Comparison of ENCODE assay signal across 21 cellular contexts in the genomic region with DNA sequence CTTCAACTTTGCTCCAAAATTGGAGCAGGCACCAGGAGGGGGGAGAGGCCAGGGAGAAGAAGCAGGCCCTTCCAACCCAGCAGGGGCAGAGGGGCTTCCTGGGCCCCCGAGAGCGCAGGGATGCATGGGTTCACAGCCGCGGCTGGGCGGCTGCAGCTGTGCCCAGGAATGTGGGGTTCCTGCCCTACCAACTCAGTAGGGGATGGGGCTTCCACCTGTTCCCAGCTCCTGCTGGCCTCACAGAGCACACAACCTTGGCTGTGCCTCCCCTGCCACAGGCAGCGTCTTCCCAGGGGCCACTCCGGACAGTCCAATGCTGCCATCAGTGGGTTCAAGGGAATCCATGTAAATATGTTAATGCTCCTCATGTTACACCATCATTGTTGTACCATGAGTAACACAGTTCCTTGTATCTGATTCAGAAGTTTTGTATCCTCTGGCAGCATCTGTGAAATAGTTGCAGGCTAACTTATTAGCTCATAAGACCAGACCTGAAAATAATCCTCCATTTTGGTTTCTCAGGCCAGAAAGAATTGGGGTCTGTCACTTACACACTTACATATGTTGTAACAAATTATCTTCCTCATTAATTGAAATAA. TPM values are rescaled to one million over a fixed set of nuclear protein-coding genes. Genes with fewer than 3 reads are reported as not detected.
A peak's percentile ranks its signal among the peaks of the same experiment; 100 is the strongest.
DNase-seq lines count a peak whose midpoint lies in the region; TF ChIP-seq lines count a peak whose summit lies in the region.
"Had no signal": no experiment of that assay in that cellular context is flagged by ENCODE, and none has a peak within 500 bp of the region (broad histone marks: within the 10 kb centered on the region; RNA-seq: fewer than 3 reads in every experiment).

No MANE protein-coding gene starts in this region.

- no peak for TF ChIP-seq EP300 in tibial nerve (IDR thresholded peaks at IDR 0.05)

- no peak for TF ChIP-seq CTCF in tibial nerve (IDR thresholded peaks at IDR 0.05)

- in situ Hi-C loops in KBM-7 (cut with MboI; ENCODE audit: low pct_unique_long_range_greater_than_20kb, low sequenced_read_pairs), result no loop called here

- H4K20me1 ChIP-seq in BLaER1 treated with 17β-estradiol and CSF1 and Interleukin-3, amounts not matched to agents 10 nM and 100 nM, result no peaks in the 10 kb centered on the region

- H3K36me3 ChIP-seq in BLaER1 treated with 17β-estradiol and CSF1 and Interleukin-3, amounts not matched to agents 10 nM and 100 nM, result no peaks in the 10 kb centered on the region
- no peaks in the 10 kb centered on the region for H3K36me3 ChIP-seq in SJCRH30
- H3K36me3 ChIP-seq in tibial nerve, result no peaks in the 10 kb centered on the region
- H3K36me3 ChIP-seq: BE2C, gastroesophageal sphincter, pancreas, sigmoid colon, vagina had no signal

- no peak overlapping the region for H3K4me3 ChIP-seq in BLaER1 treated with 17β-estradiol and CSF1 and Interleukin-3, amounts not matched to agents 10 nM and 100 nM
- H3K4me3 ChIP-seq in SJCRH30 (no peak overlapping the region), tibial nerve (no peak overlapping the region)
- H3K4me3 ChIP-seq: gastroesophageal sphincter, pancreas, sigmoid colon, vagina had no signal

- DNase-seq in SJCRH30 (peak; percentile 66 to 76), fibroblast of gingiva (ENCODE audit: low read depth) (peak; percentile 38), renal cortical epithelial cell (ENCODE audit: low read depth) (peak; percentile 70), KBM-7 (no peak), tibial nerve (ENCODE audit: low spot score in 2 of 2) (no peak), T-helper 1 cell (no peak), NCI-H82 (lab: John Stamatoyannopoulos, UW) (no peak)
- DNase-seq: activated B cell treated with CpG ODN at 0.5 μM for 24 hours; activated CD8-positive, alpha-beta T cell treated with anti-CD3 and anti-CD28 coated beads, Interleukin-2, amount 10 ng/mL, durations not matched to agents 7 days and 5 days; activated T-cell treated with anti-CD3 and anti-CD28 coated beads, Interleukin-2, amount 50 U/mL, for 72 hours; BE2C; DMS 273 treated with DMSO at 0.1 percent for 48 hours; effector CD4-positive, alpha-beta T cell; NCI-H1436; NK-92 treated with Interleukin-12 subunit alpha and Interleukin-12 subunit beta, amount 100 ng/mL, for 24 hours; pancreas; sigmoid colon; stimulated activated CD4-positive, alpha-beta T cell treated with anti-CD3 and anti-CD28 coated beads, Interleukin-2, amount 100 ng/mL, for 24 hours had no signal

- H3K4me1 ChIP-seq in BLaER1 treated with 17β-estradiol and CSF1 and Interleukin-3, amounts not matched to agents 10 nM and 100 nM, result peaks cover 0 to 13% (median 9%) of the 10 kb centered on the region in 10 experiments; a peak in 13 of 20 replicates
- peaks cover 10% of the 10 kb centered on the region for H3K4me1 ChIP-seq in SJCRH30
- H3K4me1 ChIP-seq in tibial nerve, result peaks cover 0 to 16% (median 0%) of the 10 kb centered on the region in 4 donors
- H3K4me1 ChIP-seq: gastroesophageal sphincter, sigmoid colon, vagina had no signal

- WGBS in tibial nerve, 2 donors, result 90% methylated on average over 7 of the region's 7 CpGs; no CpG with 5 or more reads in 1 of the 2 donors

- no peaks in the 10 kb centered on the region for H3K27me3 ChIP-seq in BLaER1 treated with 17β-estradiol and CSF1 and Interleukin-3, amounts not matched to agents 10 nM and 100 nM
- H3K27me3 ChIP-seq in SJCRH30, result no peaks in the 10 kb centered on the region
- no peaks in the 10 kb centered on the region for H3K27me3 ChIP-seq in tibial nerve
- H3K27me3 ChIP-seq: BE2C, pancreas, sigmoid colon, vagina had no signal

- H3K9ac ChIP-seq in BLaER1 treated with 17β-estradiol and CSF1 and Interleukin-3, amounts not matched to agents 10 nM and 100 nM, result no peak overlapping the region

- peak overlapping the region in 6 of 11 experiments; percentile 7 to 54 (median 36); a peak in 4 of 22 replicates for H3K4me2 ChIP-seq in BLaER1 treated with 17β-estradiol and CSF1 and Interleukin-3, amounts not matched to agents 10 nM and 100 nM

- H3K9me3 ChIP-seq in BLaER1 treated with 17β-estradiol and CSF1 and Interleukin-3, amounts not matched to agents 10 nM and 100 nM (replicated peaks in 1 of 11), result peaks cover 6 to 27% (median 16%) of the 10 kb centered on the region in 11 experiments; a peak in 14 of 22 replicates
- no peaks in the 10 kb centered on the region for H3K9me3 ChIP-seq in SJCRH30 (replicated peaks)
- H3K9me3 ChIP-seq in tibial nerve, result no peaks in the 10 kb centered on the region
- H3K9me3 ChIP-seq: BE2C, gastroesophageal sphincter, pancreas, sigmoid colon, vagina had no signal

- H3K27ac ChIP-seq in BLaER1 treated with 17β-estradiol and CSF1 and Interleukin-3, amounts not matched to agents 10 nM and 100 nM, result no peak overlapping the region
- peak overlapping the region; percentile 52 for H3K27ac ChIP-seq in SJCRH30
- H3K27ac ChIP-seq in tibial nerve, result no peak overlapping the region
- H3K27ac ChIP-seq: gastroesophageal sphincter, pancreas, sigmoid colon, vagina had no signal

- TF ChIP-seq POLR2A in tibial nerve (IDR thresholded peaks at IDR 0.05), result no peak

RNA-seq across cellular contexts. Expression of gene SIAH2, which starts 12.1 kb away (rescaled TPM):
- total RNA-seq in SJCRH30 (2014; rRNA removed; shearing (Covaris generic)), result 33.0 and 36.4 TPM in 2 replicates
- total RNA-seq in renal cortical epithelial cell (33.7 and 34.7 TPM in 2 replicates), tibial nerve (10 to 100 TPM; 60.5 to 73.7 (median 62.7) TPM)

Comparison
In these comparisons a context has a peak if more than half of its experiments do, and no peak if none do; other contexts are left out.
1. DNase-seq: peak in SJCRH30 (2 of 2), fibroblast of gingiva (single experiment) and renal cortical epithelial cell (single experiment); none in KBM-7 (single experiment), tibial nerve (0 of 2), T-helper 1 cell (0 of 5) and NCI-H82 (single experiment).